13 cellular contexts compared by ENCODE assay signal in the genomic region with DNA sequence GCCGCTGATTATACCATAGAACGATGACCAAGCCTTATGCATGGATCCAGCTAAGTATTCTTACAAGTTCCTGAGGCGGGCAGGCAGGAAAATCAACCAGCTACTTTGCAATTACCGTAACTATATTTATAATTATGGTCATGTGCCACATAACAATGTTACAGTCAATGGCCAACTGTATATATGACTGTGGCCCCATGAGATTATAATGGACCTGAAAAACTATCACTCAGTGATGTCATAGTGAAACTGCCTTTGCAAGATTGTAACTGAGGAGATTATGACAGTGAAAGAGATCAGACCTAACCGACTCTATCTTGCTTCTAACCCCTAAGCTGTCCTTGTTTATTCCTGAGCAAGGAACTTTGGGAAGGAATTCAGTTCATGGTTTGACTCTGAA. TPM values are rescaled to one million over a fixed set of nuclear protein-coding genes. Genes with fewer than 3 reads are reported as not detected.
DNase-seq lines count a peak whose midpoint lies in the region; ATAC-seq and TF ChIP-seq lines count a peak whose summit lies in the region.
"Had no signal": no experiment of that assay in that cellular context is flagged by ENCODE, and none has a peak within 500 bp of the region (broad histone marks: within the 10 kb centered on the region; RNA-seq: fewer than 3 reads in every experiment).

No MANE protein-coding gene starts in this region.

- H3K4me3 ChIP-seq in epithelial cell of proximal tubule (ENCODE audit: low read depth, low read length) (peak overlapping the region; percentile 27), foreskin fibroblast (ENCODE audit: low read depth in 1 of 2, low read length in 2 of 2) (no peak overlapping the region), WERI-Rb-1 (ENCODE audit: low read depth, low read length) (no peak overlapping the region)
- H3K4me3 ChIP-seq: breast epithelium, prostate gland, thoracic aorta had no signal

- no peaks in the 10 kb centered on the region for H3K27me3 ChIP-seq in WERI-Rb-1 (ENCODE audit: insufficient read depth, low read depth, severe bottlenecking)

- no peaks in the 10 kb centered on the region for H3K9me3 ChIP-seq in WERI-Rb-1 (ENCODE audit: severe bottlenecking)
- H3K9me3 ChIP-seq: breast epithelium, prostate gland, thoracic aorta had no signal

- no peak overlapping the region for H3K27ac ChIP-seq in WERI-Rb-1
- H3K27ac ChIP-seq: breast epithelium, C4-2B, prostate gland, thoracic aorta had no signal

- TF ChIP-seq CTCF in epithelial cell of proximal tubule (conservative IDR thresholded peaks at IDR 0.05; ENCODE audit: low read depth, low read length): no peak
- TF ChIP-seq CTCF in foreskin fibroblast (IDR thresholded peaks at IDR 0.05; ENCODE audit: low read depth, low read length): no peak
- no peak for TF ChIP-seq CTCF in WERI-Rb-1 (IDR thresholded peaks at IDR 0.05; ENCODE audit: low read depth, low read length)

- no peaks in the 10 kb centered on the region for H3K36me3 ChIP-seq in WERI-Rb-1
- H3K36me3 ChIP-seq: breast epithelium, prostate gland, thoracic aorta had no signal

- ATAC-seq in GM18867 (IDR thresholded peaks at IDR 0.05; ENCODE audit: unreplicated experiment) (peak; percentile 95), GM21526 (IDR thresholded peaks at IDR 0.05; ENCODE audit: low FRiP score, unreplicated experiment) (peak; percentile 89), HG03064 (IDR thresholded peaks at IDR 0.05; ENCODE audit: low read depth, unreplicated experiment) (peak; percentile 78)
- ATAC-seq: HCT116 had no signal

- DNase-seq in epithelial cell of proximal tubule (ENCODE audit: low read depth) (no peak), NCI-H510A (lab: John Stamatoyannopoulos, UW) (no peak), foreskin fibroblast (no peak), NCI-H446 (lab: John Stamatoyannopoulos, UW) (no peak), WERI-Rb-1 (no peak)

RNA-seq across cellular contexts. Expression of a gene that starts 33.0 kb away (rescaled TPM):
- total RNA-seq in epithelial cell of proximal tubule: 18.4 and 25.1 TPM in 2 replicates
